Comparison of ENCODE assay signal across 9 cellular contexts in the genomic region with DNA sequence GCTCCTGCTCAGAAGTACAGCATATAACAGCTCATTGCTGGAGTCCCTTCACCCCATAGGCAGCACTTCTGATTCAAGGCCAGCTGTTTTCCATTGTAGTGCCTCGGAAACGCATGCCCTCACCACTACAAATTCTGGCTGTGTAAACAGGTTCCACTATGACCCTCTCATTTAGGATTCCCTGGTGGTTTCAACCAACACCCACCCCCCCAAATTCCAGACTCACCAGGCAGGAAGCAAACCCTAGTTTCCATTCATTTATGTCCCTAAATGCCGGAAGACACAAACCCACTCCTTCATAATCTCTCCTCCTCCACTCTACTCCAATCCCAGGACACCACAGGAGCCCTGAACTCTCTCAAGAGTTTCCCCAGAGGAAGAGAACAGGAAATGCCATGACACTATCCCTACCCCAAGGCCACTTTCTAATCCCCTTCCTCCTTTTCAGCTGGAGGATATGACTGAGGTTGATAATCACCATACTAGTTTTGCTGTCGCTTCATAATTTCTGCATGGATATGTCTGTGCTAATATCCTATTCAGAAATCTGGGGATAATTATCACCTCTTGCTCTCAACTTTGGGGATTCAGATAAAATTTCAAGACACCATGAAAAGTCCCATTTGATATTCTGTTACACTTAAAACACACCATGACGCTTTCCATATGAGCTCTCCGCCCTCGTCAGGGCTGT.
A peak's percentile ranks its signal among the peaks of the same experiment; 100 is the strongest.
DNase-seq lines count a peak whose midpoint lies in the region; ATAC-seq, FAIRE-seq and TF ChIP-seq lines count a peak whose summit lies in the region.
"Had no signal": no experiment of that assay in that cellular context is flagged by ENCODE, and none has a peak within 500 bp of the region (broad histone marks: within the 10 kb centered on the region; RNA-seq: fewer than 3 reads in every experiment).

No MANE protein-coding gene starts in this region.

- H3K9me3 Mint-ChIP-seq in progenitor cell of endocrine pancreas (ENCODE audit: low read depth): peaks cover 10% of the 10 kb centered on the region

- H3K27ac Mint-ChIP-seq in T-helper 17 cell (peak overlapping the region; percentile 6), progenitor cell of endocrine pancreas (no peak overlapping the region)

- WGBS in ovary, 3 donors: 17 to 25% (median 23%) methylated on average over 7 of the region's 7 CpGs

- DNase-seq in Daoy (ENCODE audit: low read depth) (peak; percentile 20), T-helper 17 cell (no peak), fibroblast of villous mesenchyme (ENCODE audit: low read depth) (peak; percentile 75), ovary (no peak), superior temporal gyrus (ENCODE audit: extremely low spot score) (no peak), frontal cortex (ENCODE audit: low spot score in 2 of 2) (no peak), progenitor cell of endocrine pancreas (ENCODE audit: low spot score, unreplicated experiment) (no peak), glomerular visceral epithelial cell (ENCODE audit: extremely low spot score) (no peak)
- DNase-seq: NCI-H1105 treated with DMSO at 0.1 percent for 48 hours had no signal

- TF ChIP-seq EP300 in ovary (IDR thresholded peaks at IDR 0.05): no peak

- peaks cover 6% of the 10 kb centered on the region for H3K4me1 ChIP-seq in ovary (ENCODE audit: insufficient read depth)

- H3K4me3 Mint-ChIP-seq in T-helper 17 cell (no peak overlapping the region), progenitor cell of endocrine pancreas (ENCODE audit: low read depth) (no peak overlapping the region)

- H3K4me3 ChIP-seq in fibroblast of villous mesenchyme (ENCODE audit: low read depth, low read length) (no peak overlapping the region), ovary (no peak overlapping the region)

- intact Hi-C loops in ovary (cut with DNase I): no loop called here

- no peak for TF ChIP-seq POLR2A in ovary (IDR thresholded peaks at IDR 0.05)

- H3K36me3 Mint-ChIP-seq in T-helper 17 cell (ENCODE audit: low read depth) (peaks cover 5% of the 10 kb centered on the region), progenitor cell of endocrine pancreas (ENCODE audit: insufficient read depth) (no peaks in the 10 kb centered on the region)

- H3K4me1 Mint-ChIP-seq in T-helper 17 cell: peaks cover 3% of the 10 kb centered on the region
- H3K4me1 Mint-ChIP-seq in progenitor cell of endocrine pancreas (ENCODE audit: low read depth): no peaks in the 10 kb centered on the region

- H3K9me3 ChIP-seq in T-helper 17 cell (ENCODE audit: control insufficient read depth, low read length, poor library complexity, severe bottlenecking): no peaks in the 10 kb centered on the region
- no peaks in the 10 kb centered on the region for H3K9me3 ChIP-seq in ovary

- H3K27me3 ChIP-seq in ovary: no peaks in the 10 kb centered on the region

- no peaks in the 10 kb centered on the region for H3K36me3 ChIP-seq in ovary

- ATAC-seq in T-helper 17 cell: no peak

- no peak for TF ChIP-seq CTCF in fibroblast of villous mesenchyme (IDR thresholded peaks at IDR 0.05; ENCODE audit: insufficient read depth, low read depth, low read length)
- no peak for TF ChIP-seq CTCF in ovary (IDR thresholded peaks at IDR 0.05)
- no peak for TF ChIP-seq CTCF in progenitor cell of endocrine pancreas (IDR thresholded peaks at IDR 0.05; ENCODE audit: unreplicated experiment)

- H3K27me3 Mint-ChIP-seq in T-helper 17 cell (peaks cover 69% of the 10 kb centered on the region), progenitor cell of endocrine pancreas (peaks cover 2% of the 10 kb centered on the region)

- FAIRE-seq in frontal cortex (lab: Jason Lieb, UNC): no peak

- peak overlapping the region; percentile 39 to 44 for H3K27ac ChIP-seq in ovary

Comparison
In these comparisons a context has a peak if more than half of its experiments do, and no peak if none do; other contexts are left out.
1. DNase-seq: peak in Daoy (single experiment) and fibroblast of villous mesenchyme (single experiment); none in T-helper 17 cell (0 of 3), ovary (0 of 5), superior temporal gyrus (single experiment), frontal cortex (0 of 2), progenitor cell of endocrine pancreas (single experiment) and glomerular visceral epithelial cell (single experiment).